25 cellular contexts compared by ENCODE assay signal in genomic region chr1:25201006-25201405, GRCh38.
"Had no signal": no experiment of that assay in that cellular context is flagged by ENCODE, and none has a peak within 500 bp of the region (broad histone marks: within the 10 kb centered on the region; RNA-seq: fewer than 3 reads in every experiment).

No MANE protein-coding gene starts in this region.

- H3K27ac ChIP-seq: coronary artery, esophagus squamous epithelium, psoas muscle, skin epidermis, spleen, testis, tibial artery had no signal

- H3K36me3 ChIP-seq: esophagus squamous epithelium, spleen, tibial artery had no signal

- H3K4me1 ChIP-seq: testis had no signal

- H3K27me3 ChIP-seq: spleen, testis had no signal

- H3K36me3 Mint-ChIP-seq: immature natural killer cell; memory B cell; natural killer cell; stimulated activated memory B cell treated with anti-CD40 and anti-IgM and Interleukin-4, amounts not matched to agents 10 μg/mL and 1 μg/mL and 100 μg/mL, for 72 hours; type B pancreatic cell had no signal

- H3K4me3 ChIP-seq: coronary artery, esophagus squamous epithelium, lung, psoas muscle, skin epidermis, spleen, testis, tibial artery had no signal

- H3K9me3 Mint-ChIP-seq: immature natural killer cell; memory B cell; natural killer cell; stimulated activated memory B cell treated with anti-CD40 and anti-IgM and Interleukin-4, amounts not matched to agents 10 μg/mL and 1 μg/mL and 100 μg/mL, for 72 hours; type B pancreatic cell had no signal

- H3K9me3 ChIP-seq: esophagus squamous epithelium, psoas muscle, spleen, testis, tibial artery had no signal

- FAIRE-seq: frontal cortex had no signal

- DNase-seq: dermis blood vessel endothelial cell; effector memory CD4-positive, alpha-beta T cell; erythroblast; esophagus squamous epithelium; hypothalamus; immature natural killer cell; islet precursor cell; natural killer cell; nucleus accumbens; psoas muscle; right cardiac atrium; spleen; stimulated activated CD4-positive, alpha-beta T cell treated with anti-CD3 and anti-CD28 coated beads, Interleukin-4, amount 100 ng/mL, for 4 hours; stimulated activated naive CD8-positive, alpha-beta T cell treated with anti-CD3 and anti-CD28 coated beads, Interleukin-15, Interleukin-2, amounts not matched to agents 100 U/mL and 50 U/mL, for 24 hours; substantia nigra; testis; tibial artery had no signal

- ATAC-seq: left lobe of liver; natural killer cell; right cardiac atrium; stimulated activated memory B cell treated with anti-CD40 and anti-IgM and Interleukin-4, amounts not matched to agents 10 μg/mL and 1 μg/mL and 100 μg/mL, for 72 hours; stimulated activated naive CD8-positive, alpha-beta T cell treated with anti-CD3 and anti-CD28 coated beads, Interleukin-15, Interleukin-2, amounts not matched to agents 100 U/mL and 50 U/mL, for 24 hours had no signal

- H3K4me3 Mint-ChIP-seq: immature natural killer cell; memory B cell; natural killer cell; stimulated activated memory B cell treated with anti-CD40 and anti-IgM and Interleukin-4, amounts not matched to agents 10 μg/mL and 1 μg/mL and 100 μg/mL, for 72 hours; type B pancreatic cell had no signal

- H3K27ac Mint-ChIP-seq: immature natural killer cell; memory B cell; natural killer cell; stimulated activated memory B cell treated with anti-CD40 and anti-IgM and Interleukin-4, amounts not matched to agents 10 μg/mL and 1 μg/mL and 100 μg/mL, for 72 hours; type B pancreatic cell had no signal
